In genomic region chr11:60927600-60927999, GRCh38 we compare ENCODE assay signal across 26 cellular contexts. TPM values are rescaled to one million over a fixed set of nuclear protein-coding genes. Genes with fewer than 3 reads are reported as not detected.
"Had no signal": no experiment of that assay in that cellular context is flagged by ENCODE, and none has a peak within 500 bp of the region (broad histone marks: within the 10 kb centered on the region; RNA-seq: fewer than 3 reads in every experiment).

No MANE protein-coding gene starts in this region.

- H3K9ac ChIP-seq: KMS-11 had no signal

- ATAC-seq: activated CD8-positive, alpha-beta T cell treated with anti-CD3 and anti-CD28 coated beads, Interleukin-2, amount 10 ng/mL, durations not matched to agents 7 days and 5 days; Panc1; WTC11 had no signal

- H3K27ac Mint-ChIP-seq: activated CD8-positive, alpha-beta T cell treated with anti-CD3 and anti-CD28 coated beads, Interleukin-2, amount 10 ng/mL, durations not matched to agents 7 days and 5 days; activated naive CD8-positive, alpha-beta T cell; activated T-cell treated with anti-CD3 and anti-CD28 coated beads, Interleukin-2, amount 50 U/mL, for 24 hours; activated T-helper 1 cell treated with anti-CD3 and anti-CD28 coated beads, Interleukin-12 subunit alpha, Interleukin-12 subunit beta, Interleukin-2, Interleukin-4 antibody, amounts not matched to agents 30 ng/mL and 10 ng/mL and 1 ng/mL, durations not matched to agents 14 hours and 24 hours and 36 hours; T-helper 1 cell treated with Interleukin-12 subunit alpha and Interleukin-12 subunit beta and Interleukin-4 antibody, amounts not matched to agents 30 μg/mL and 1 μg/mL, for 36 hours; WTC11 had no signal

- H3K36me3 Mint-ChIP-seq: activated naive CD8-positive, alpha-beta T cell had no signal

- H3K27me3 ChIP-seq: brain microvascular endothelial cell had no signal

- H3K9me3 Mint-ChIP-seq: activated T-cell treated with anti-CD3 and anti-CD28 coated beads, Interleukin-2, amount 50 U/mL, for 24 hours; activated T-helper 1 cell treated with anti-CD3 and anti-CD28 coated beads, Interleukin-12 subunit alpha, Interleukin-12 subunit beta, Interleukin-2, Interleukin-4 antibody, amounts not matched to agents 30 ng/mL and 10 ng/mL and 1 ng/mL, durations not matched to agents 14 hours and 24 hours and 36 hours; T-helper 1 cell treated with Interleukin-12 subunit alpha and Interleukin-12 subunit beta and Interleukin-4 antibody, amounts not matched to agents 30 μg/mL and 1 μg/mL, for 36 hours; WTC11 had no signal

- H3K27me3 Mint-ChIP-seq: activated naive CD8-positive, alpha-beta T cell had no signal

- H3K4me2 ChIP-seq: KMS-11 had no signal

- DNase-seq: activated CD4-positive, alpha-beta T cell treated with anti-CD3 and anti-CD28 coated beads for 48 hours; activated CD4-positive, alpha-beta T cell treated with anti-CD3 and anti-CD28 coated beads, Interleukin-2, amount 50 U/mL, for 4 hours; activated CD4-positive, CD25-positive, alpha-beta regulatory T cell treated with anti-CD3 and anti-CD28 coated beads, Interleukin-2, amount 50 U/mL, for 72 hours; activated CD8-positive, alpha-beta T cell treated with anti-CD3 and anti-CD28 coated beads, Interleukin-2, amount 10 ng/mL, durations not matched to agents 7 days and 5 days; activated effector memory CD4-positive, alpha-beta T cell treated with Interleukin-2 at 50 U/mL for 16 hours; activated naive CD4-positive, alpha-beta T cell; activated T-cell treated with anti-CD3 and anti-CD28 coated beads, Interleukin-2, amount 50 U/mL, for 24 hours; brain microvascular endothelial cell; NCI-H1105; NCI-H1436; NCI-H1694 treated with DMSO at 0.1 percent for 48 hours; NCI-H2029 treated with DMSO at 0.1 percent for 48 hours; NCI-H345; NCI-H510A treated with DMSO at 0.1 percent for 48 hours; NCI-H69; NK-92 treated with Interleukin-12 subunit alpha and Interleukin-12 subunit beta, amount 100 ng/mL, for 24 hours; OCI-M1; SHP77 treated with DMSO at 0.1 percent for 48 hours had no signal

- H3K27ac ChIP-seq: brain microvascular endothelial cell, KMS-11 had no signal

- H3K4me3 Mint-ChIP-seq: activated CD8-positive, alpha-beta T cell treated with anti-CD3 and anti-CD28 coated beads, Interleukin-2, amount 10 ng/mL, durations not matched to agents 7 days and 5 days; activated naive CD8-positive, alpha-beta T cell; activated T-cell treated with anti-CD3 and anti-CD28 coated beads, Interleukin-2, amount 50 U/mL, for 24 hours; activated T-helper 1 cell treated with anti-CD3 and anti-CD28 coated beads, Interleukin-12 subunit alpha, Interleukin-12 subunit beta, Interleukin-2, Interleukin-4 antibody, amounts not matched to agents 30 ng/mL and 10 ng/mL and 1 ng/mL, durations not matched to agents 14 hours and 24 hours and 36 hours; T-helper 1 cell treated with Interleukin-12 subunit alpha and Interleukin-12 subunit beta and Interleukin-4 antibody, amounts not matched to agents 30 μg/mL and 1 μg/mL, for 36 hours had no signal

RNA-seq across cellular contexts. Expression of gene SLC15A3, which starts 24.4 kb away (rescaled TPM):
- total RNA-seq: MCF 10A had no signal

RNA-seq across cellular contexts. Expression of gene CD6, which starts 43.9 kb away (rescaled TPM):
- total RNA-seq: MCF 10A, SK-MEL-5 had no signal
